17 cellular contexts compared by ENCODE assay signal in genomic region chr5:38692346-38692745, GRCh38.
DNase-seq lines count a peak whose midpoint lies in the region; ATAC-seq and TF ChIP-seq lines count a peak whose summit lies in the region.
"Had no signal": no experiment of that assay in that cellular context is flagged by ENCODE, and none has a peak within 500 bp of the region (broad histone marks: within the 10 kb centered on the region; RNA-seq: fewer than 3 reads in every experiment).

No MANE protein-coding gene starts in this region.

- DNase-seq in amniotic epithelial cell (ENCODE audit: low read depth) (peak; percentile 99), fibroblast of villous mesenchyme (ENCODE audit: low read depth) (peak; percentile 98), mesothelial cell of epicardium (ENCODE audit: low spot score in 2 of 2, unreplicated experiment in 2 of 2) (no peak), NCI-H2029 (lab: John Stamatoyannopoulos, UW) (no peak), NCI-H748 treated with DMSO at 0.1 percent for 48 hours (lab: John Stamatoyannopoulos, UW) (no peak)
- DNase-seq: BE2C; CD8-positive, alpha-beta T cell; COR-L47; DND-41; GDM1 had no signal

- peak overlapping the region; percentile 36 for H3K27ac Mint-ChIP-seq in mesothelial cell of epicardium
- no peak overlapping the region for H3K27ac Mint-ChIP-seq in stimulated activated memory B cell treated with anti-CD40 and anti-IgM and Interleukin-4, amounts not matched to agents 10 μg/mL and 1 μg/mL and 100 μg/mL, for 72 hours
- H3K27ac Mint-ChIP-seq: CD14-positive monocyte; CD8-positive, alpha-beta T cell had no signal

- H3K36me3 Mint-ChIP-seq in mesothelial cell of epicardium = no peaks in the 10 kb centered on the region
- H3K36me3 Mint-ChIP-seq in stimulated activated memory B cell treated with anti-CD40 and anti-IgM and Interleukin-4, amounts not matched to agents 10 μg/mL and 1 μg/mL and 100 μg/mL, for 72 hours = no peaks in the 10 kb centered on the region
- H3K36me3 Mint-ChIP-seq: CD14-positive monocyte; CD8-positive, alpha-beta T cell had no signal

- H3K4me3 ChIP-seq in fibroblast of villous mesenchyme (ENCODE audit: low read depth, low read length) = no peak overlapping the region
- H3K4me3 ChIP-seq: A549, HAP-1 had no signal

- no peak for ATAC-seq in stimulated activated memory B cell treated with anti-CD40 and anti-IgM and Interleukin-4, amounts not matched to agents 10 μg/mL and 1 μg/mL and 100 μg/mL, for 72 hours
- no peak for ATAC-seq in GM18907 (IDR thresholded peaks at IDR 0.05; ENCODE audit: unreplicated experiment)
- ATAC-seq: A549; CD8-positive, alpha-beta T cell had no signal

- H3K9me3 Mint-ChIP-seq in mesothelial cell of epicardium = peaks cover 11% of the 10 kb centered on the region
- H3K9me3 Mint-ChIP-seq in stimulated activated memory B cell treated with anti-CD40 and anti-IgM and Interleukin-4, amounts not matched to agents 10 μg/mL and 1 μg/mL and 100 μg/mL, for 72 hours = peaks cover 20% of the 10 kb centered on the region
- H3K9me3 Mint-ChIP-seq: CD8-positive, alpha-beta T cell had no signal

- peak overlapping the region; percentile 80; the same call in 1 of the 2 replicates for H3K27ac ChIP-seq in C4-2B
- H3K27ac ChIP-seq: A549, HL-60 had no signal

- no peaks in the 10 kb centered on the region for H3K27me3 Mint-ChIP-seq in mesothelial cell of epicardium (ENCODE audit: low read depth)
- no peaks in the 10 kb centered on the region for H3K27me3 Mint-ChIP-seq in stimulated activated memory B cell treated with anti-CD40 and anti-IgM and Interleukin-4, amounts not matched to agents 10 μg/mL and 1 μg/mL and 100 μg/mL, for 72 hours

- TF ChIP-seq CTCF in C4-2B (conservative IDR thresholded peaks at IDR 0.05) (no peak), fibroblast of villous mesenchyme (IDR thresholded peaks at IDR 0.05; ENCODE audit: insufficient read depth, low read depth, low read length) (no peak), mesothelial cell of epicardium (IDR thresholded peaks at IDR 0.05; ENCODE audit: unreplicated experiment) (no peak)

- H3K4me3 Mint-ChIP-seq in mesothelial cell of epicardium = no peak overlapping the region
- no peak overlapping the region for H3K4me3 Mint-ChIP-seq in stimulated activated memory B cell treated with anti-CD40 and anti-IgM and Interleukin-4, amounts not matched to agents 10 μg/mL and 1 μg/mL and 100 μg/mL, for 72 hours
- H3K4me3 Mint-ChIP-seq: CD14-positive monocyte; CD8-positive, alpha-beta T cell had no signal

- H3K4me1 Mint-ChIP-seq in mesothelial cell of epicardium = peaks cover 27% of the 10 kb centered on the region
- H3K4me1 Mint-ChIP-seq in stimulated activated memory B cell treated with anti-CD40 and anti-IgM and Interleukin-4, amounts not matched to agents 10 μg/mL and 1 μg/mL and 100 μg/mL, for 72 hours = no peaks in the 10 kb centered on the region
- H3K4me1 Mint-ChIP-seq: CD14-positive monocyte had no signal

Comparison
In these comparisons a context has a peak if more than half of its experiments do, and no peak if none do; other contexts are left out.
1. DNase-seq: peak in amniotic epithelial cell (single experiment) and fibroblast of villous mesenchyme (single experiment); none in mesothelial cell of epicardium (0 of 2), NCI-H2029 (single experiment) and NCI-H748 treated with DMSO at 0.1 percent for 48 hours (single experiment).